ENCODE assay signal across 9 cellular contexts in genomic region chr19:10419646-10420443, GRCh38. TPM values are rescaled to one million over a fixed set of nuclear protein-coding genes. Genes with fewer than 3 reads are reported as not detected.
DNase-seq lines count a peak whose midpoint lies in the region; ATAC-seq and TF ChIP-seq lines count a peak whose summit lies in the region.
"Had no signal": no experiment of that assay in that cellular context is flagged by ENCODE, and none has a peak within 500 bp of the region (broad histone marks: within the 10 kb centered on the region; RNA-seq: fewer than 3 reads in every experiment).

No MANE protein-coding gene starts in this region.

- peaks cover 71% of the 10 kb centered on the region for H3K4me1 Mint-ChIP-seq in activated CD8-positive, alpha-beta memory T cell treated with anti-CD3 and anti-CD28 coated beads, Interleukin-2, amount 10 ng/mL, durations not matched to agents 7 days and 5 days

- H3K27ac Mint-ChIP-seq in activated CD8-positive, alpha-beta memory T cell treated with anti-CD3 and anti-CD28 coated beads, Interleukin-2, amount 10 ng/mL, durations not matched to agents 7 days and 5 days = peak overlapping the region; percentile 84

- peaks cover 4% of the 10 kb centered on the region for H3K27me3 Mint-ChIP-seq in activated CD8-positive, alpha-beta memory T cell treated with anti-CD3 and anti-CD28 coated beads, Interleukin-2, amount 10 ng/mL, durations not matched to agents 7 days and 5 days

- H3K4me3 ChIP-seq in fibroblast of villous mesenchyme (ENCODE audit: low read depth, low read length) = peak overlapping the region; percentile 49
- H3K4me3 ChIP-seq: ovary had no signal

- peaks cover 12% of the 10 kb centered on the region for H3K36me3 Mint-ChIP-seq in activated CD8-positive, alpha-beta memory T cell treated with anti-CD3 and anti-CD28 coated beads, Interleukin-2, amount 10 ng/mL, durations not matched to agents 7 days and 5 days

- TF ChIP-seq CTCF in fibroblast of villous mesenchyme (IDR thresholded peaks at IDR 0.05; ENCODE audit: insufficient read depth, low read depth, low read length) = no peak

- no peaks in the 10 kb centered on the region for H3K9me3 Mint-ChIP-seq in activated CD8-positive, alpha-beta memory T cell treated with anti-CD3 and anti-CD28 coated beads, Interleukin-2, amount 10 ng/mL, durations not matched to agents 7 days and 5 days (ENCODE audit: low read depth)

- peak overlapping the region; percentile 85 for H3K4me3 Mint-ChIP-seq in activated CD8-positive, alpha-beta memory T cell treated with anti-CD3 and anti-CD28 coated beads, Interleukin-2, amount 10 ng/mL, durations not matched to agents 7 days and 5 days

- CTCF ChIA-PET in activated CD8-positive, alpha-beta memory T cell treated with anti-CD3 and anti-CD28 coated beads, Interleukin-2, amount 10 ng/mL, durations not matched to agents 7 days and 5 days (lab: Charles Lee) = interaction anchor here (1.2 to 23.2 kb wide), 5 partner anchors 3 to 230 kb away, joined by 3 to 1020 read pairs (median 107); partner anchors contain the start of genes CDC37 and PDE4A

- peak; percentile 63 for DNase-seq in stimulated activated CD4-positive, alpha-beta T cell treated with anti-CD3 and anti-CD28 coated beads, Interleukin-15, amount 100 ng/mL, for 24 hours
- no peak for DNase-seq in stimulated activated CD4-positive, alpha-beta T cell treated with anti-CD3 and anti-CD28 coated beads, Interleukin-12 subunit alpha, Interleukin-12 subunit beta, amount 100 ng/mL, for 4 hours
- peak; percentile 82 for DNase-seq in NCI-H2227 (lab: John Stamatoyannopoulos, UW; ENCODE audit: unreplicated experiment)
- peak; percentile 85 for DNase-seq in activated CD8-positive, alpha-beta memory T cell treated with anti-CD3 and anti-CD28 coated beads, Interleukin-2, amount 10 ng/mL, durations not matched to agents 7 days and 5 days
- DNase-seq in fibroblast of villous mesenchyme (ENCODE audit: low read depth) = peak; percentile 76
- DNase-seq in stimulated activated CD4-positive, alpha-beta T cell treated with anti-CD3 and anti-CD28 coated beads, Interleukin-1b, Interleukin-23, amount 100 ng/mL, for 48 hours = peak; percentile 47
- DNase-seq in putamen (ENCODE audit: low spot score) = no peak

- ATAC-seq in activated CD8-positive, alpha-beta memory T cell treated with anti-CD3 and anti-CD28 coated beads, Interleukin-2, amount 10 ng/mL, durations not matched to agents 7 days and 5 days = peak; percentile 25
- ATAC-seq in GM18867 (IDR thresholded peaks at IDR 0.05; ENCODE audit: unreplicated experiment) = no peak

RNA-seq across cellular contexts. Expression of gene PDE4A, which starts 0.5 kb away (rescaled TPM):
- 100 to 1,000 TPM in 1 of 2 experiments, 10 to 100 TPM in 1; 74.9 to 103 TPM for total RNA-seq in activated CD8-positive, alpha-beta memory T cell treated with anti-CD3 and anti-CD28 coated beads, Interleukin-2, amount 10 ng/mL, durations not matched to agents 7 days and 5 days
- 3.9 and 4.8 TPM in 2 replicates for total RNA-seq in fibroblast of villous mesenchyme

RNA-seq across cellular contexts. Expression of gene CDC37, which starts 16.5 kb away (rescaled TPM):
- 100 to 1,000 TPM; 283 to 309 TPM for total RNA-seq in activated CD8-positive, alpha-beta memory T cell treated with anti-CD3 and anti-CD28 coated beads, Interleukin-2, amount 10 ng/mL, durations not matched to agents 7 days and 5 days
- total RNA-seq in fibroblast of villous mesenchyme = 140 and 164 TPM in 2 replicates

RNA-seq across cellular contexts. Expression of gene TYK2, which starts 39.5 kb away (rescaled TPM):
- total RNA-seq in activated CD8-positive, alpha-beta memory T cell treated with anti-CD3 and anti-CD28 coated beads, Interleukin-2, amount 10 ng/mL, durations not matched to agents 7 days and 5 days = 100 to 1,000 TPM; 277 to 296 TPM
- 83.8 and 96.6 TPM in 2 replicates for total RNA-seq in fibroblast of villous mesenchyme

Comparison
In these comparisons a context has a peak if more than half of its experiments do, and no peak if none do; other contexts are left out.
1. DNase-seq: peak in stimulated activated CD4-positive, alpha-beta T cell treated with anti-CD3 and anti-CD28 coated beads, Interleukin-15, amount 100 ng/mL, for 24 hours (single experiment), NCI-H2227 (single experiment), activated CD8-positive, alpha-beta memory T cell treated with anti-CD3 and anti-CD28 coated beads, Interleukin-2, amount 10 ng/mL, durations not matched to agents 7 days and 5 days (single experiment), fibroblast of villous mesenchyme (single experiment) and stimulated activated CD4-positive, alpha-beta T cell treated with anti-CD3 and anti-CD28 coated beads, Interleukin-1b, Interleukin-23, amount 100 ng/mL, for 48 hours (single experiment); none in stimulated activated CD4-positive, alpha-beta T cell treated with anti-CD3 and anti-CD28 coated beads, Interleukin-12 subunit alpha, Interleukin-12 subunit beta, amount 100 ng/mL, for 4 hours (single experiment) and putamen (single experiment).
2. RNA of gene PDE4A, which starts 0.5 kb away (total RNA-seq): 74.9 to 103 TPM in activated CD8-positive, alpha-beta memory T cell treated with anti-CD3 and anti-CD28 coated beads, Interleukin-2, amount 10 ng/mL, durations not matched to agents 7 days and 5 days; 3.9 to 4.8 TPM in fibroblast of villous mesenchyme; every median in the first group is over 10 times any median in the second.